Comparison of ENCODE assay signal across 27 cellular contexts in genomic region chr21:43987509-43987908, GRCh38.
"Had no signal": no experiment of that assay in that cellular context is flagged by ENCODE, and none has a peak within 500 bp of the region (broad histone marks: within the 10 kb centered on the region; RNA-seq: fewer than 3 reads in every experiment).

No MANE protein-coding gene starts in this region.

- H3K27me3 Mint-ChIP-seq: activated naive CD4-positive, alpha-beta T cell treated with anti-CD3 and anti-CD28 coated beads, Interleukin-2, amount 50 U/mL, for 24 hours; effector memory CD8-positive, alpha-beta T cell; naive thymus-derived CD4-positive, alpha-beta T cell had no signal

- H3K4me1 ChIP-seq: breast epithelium, psoas muscle, right lobe of liver, uterus had no signal

- H2AFZ ChIP-seq: neural progenitor cell had no signal

- H3K9me3 ChIP-seq: breast epithelium, psoas muscle, right lobe of liver, stomach, tibial artery, uterus had no signal

- H3K27ac ChIP-seq: neural progenitor cell, psoas muscle, right lobe of liver, stomach, tibial artery, uterus had no signal

- H3K4me3 ChIP-seq: breast epithelium, neural progenitor cell, psoas muscle, right lobe of liver, stomach, tibial artery, uterus had no signal

- H3K9ac ChIP-seq: neural progenitor cell had no signal

- H3K9me3 Mint-ChIP-seq: activated CD4-positive, alpha-beta T cell treated with anti-CD3 and anti-CD28 coated beads, Interleukin-2, amount 10 ng/mL, durations not matched to agents 7 days and 5 days; activated naive CD4-positive, alpha-beta T cell treated with anti-CD3 and anti-CD28 coated beads, Interleukin-2, amount 50 U/mL, for 24 hours; effector memory CD8-positive, alpha-beta T cell; naive thymus-derived CD4-positive, alpha-beta T cell; neural progenitor cell; stimulated activated effector memory CD8-positive, alpha-beta T cell treated with anti-CD3 and anti-CD28 coated beads, Interleukin-12 subunit alpha, Interleukin-12 subunit beta, amount 100 ng/mL, for 72 hours had no signal

- FAIRE-seq: astrocyte, islet of Langerhans, small intestine had no signal

- H3K4me2 ChIP-seq: neural progenitor cell had no signal

- DNase-seq: activated CD4-positive, alpha-beta T cell treated with anti-CD3 and anti-CD28 coated beads, Interleukin-2, amount 10 ng/mL, durations not matched to agents 7 days and 5 days; activated CD8-positive, alpha-beta memory T cell treated with anti-CD3 and anti-CD28 coated beads for 24 hours; activated CD8-positive, alpha-beta memory T cell treated with anti-CD3 and anti-CD28 coated beads, Interleukin-2, amount 50 U/mL, for 48 hours; activated gamma-delta T cell; activated T-cell treated with anti-CD3 and anti-CD28 coated beads, Interleukin-2, amount 50 U/mL, for 48 hours; dermis blood vessel endothelial cell; effector memory CD8-positive, alpha-beta T cell; hippocampal formation; mesenchymal stem cell; naive thymus-derived CD4-positive, alpha-beta T cell; small intestine; stimulated activated CD4-positive, alpha-beta T cell treated with anti-CD3 and anti-CD28 coated beads, Interleukin-15, amount 100 ng/mL, for 24 hours; stimulated activated CD4-positive, alpha-beta T cell treated with anti-CD3 and anti-CD28 coated beads, Interleukin-2, amount 100 ng/mL, for 48 hours; stomach; T-helper 1 cell; T-helper 9 cell; tibial artery; uterus had no signal

- H3K36me3 Mint-ChIP-seq: activated naive CD4-positive, alpha-beta T cell treated with anti-CD3 and anti-CD28 coated beads, Interleukin-2, amount 50 U/mL, for 24 hours; neural progenitor cell had no signal

- H3K27ac Mint-ChIP-seq: activated CD4-positive, alpha-beta T cell treated with anti-CD3 and anti-CD28 coated beads, Interleukin-2, amount 10 ng/mL, durations not matched to agents 7 days and 5 days; activated naive CD4-positive, alpha-beta T cell treated with anti-CD3 and anti-CD28 coated beads, Interleukin-2, amount 50 U/mL, for 24 hours; neural progenitor cell; stimulated activated effector memory CD8-positive, alpha-beta T cell treated with anti-CD3 and anti-CD28 coated beads, Interleukin-12 subunit alpha, Interleukin-12 subunit beta, amount 100 ng/mL, for 72 hours had no signal

- H3K27me3 ChIP-seq: breast epithelium, right lobe of liver, stomach, uterus had no signal

- H3K36me3 ChIP-seq: breast epithelium, neural progenitor cell, uterus had no signal

- ATAC-seq: activated CD4-positive, CD25-positive, alpha-beta regulatory T cell treated with anti-CD3 and anti-CD28 coated beads, Interleukin-2, amount 50 U/mL, for 24 hours; effector memory CD8-positive, alpha-beta T cell; naive thymus-derived CD4-positive, alpha-beta T cell; stimulated activated effector memory CD8-positive, alpha-beta T cell treated with anti-CD3 and anti-CD28 coated beads, Interleukin-12 subunit alpha, Interleukin-12 subunit beta, amount 100 ng/mL, for 72 hours had no signal

- H3K4me3 Mint-ChIP-seq: activated CD4-positive, alpha-beta T cell treated with anti-CD3 and anti-CD28 coated beads, Interleukin-2, amount 10 ng/mL, durations not matched to agents 7 days and 5 days; activated naive CD4-positive, alpha-beta T cell treated with anti-CD3 and anti-CD28 coated beads, Interleukin-2, amount 50 U/mL, for 24 hours; effector memory CD8-positive, alpha-beta T cell; naive thymus-derived CD4-positive, alpha-beta T cell; neural progenitor cell; stimulated activated effector memory CD8-positive, alpha-beta T cell treated with anti-CD3 and anti-CD28 coated beads, Interleukin-12 subunit alpha, Interleukin-12 subunit beta, amount 100 ng/mL, for 72 hours had no signal
